ENCODE assay signal across 19 cellular contexts in genomic region chr2:2656046-2656715, GRCh38.
DNase-seq lines count a peak whose midpoint lies in the region; ATAC-seq, FAIRE-seq and TF ChIP-seq lines count a peak whose summit lies in the region.
"Had no signal": no experiment of that assay in that cellular context is flagged by ENCODE, and none has a peak within 500 bp of the region (broad histone marks: within the 10 kb centered on the region; RNA-seq: fewer than 3 reads in every experiment).

No MANE protein-coding gene starts in this region.

- H3K27me3 ChIP-seq in HepG2 (ENCODE audit: control insufficient read depth in 1 of 2, insufficient read depth in 2 of 2, low read length in 2 of 2) (peaks cover 0 to 21% of the 10 kb centered on the region in 2 experiments; a peak in 3 of 5 replicates), right lobe of liver (no peaks in the 10 kb centered on the region), dorsolateral prefrontal cortex (no peaks in the 10 kb centered on the region), aorta (ENCODE audit: control insufficient read depth in 1 of 2, insufficient read depth in 2 of 2, low read length in 1 of 2) (no peaks in the 10 kb centered on the region), transverse colon (no peaks in the 10 kb centered on the region)
- H3K27me3 ChIP-seq: colonic mucosa had no signal

- TF ChIP-seq POLR2A in HepG2 (IDR thresholded peaks at IDR 0.05; ENCODE audit: insufficient read depth in 1 of 2, low read depth in 2 of 2, low read length in 2 of 2): no peak
- no peak for TF ChIP-seq POLR2A in right lobe of liver (IDR thresholded peaks at IDR 0.05)
- no peak for TF ChIP-seq POLR2A in transverse colon (IDR thresholded peaks at IDR 0.05)

- no peak overlapping the region for H3K27ac Mint-ChIP-seq in activated T-cell treated with anti-CD3 and anti-CD28 coated beads, Interleukin-2, amount 50 U/mL, for 72 hours
- H3K27ac Mint-ChIP-seq: activated CD8-positive, alpha-beta memory T cell treated with anti-CD3 and anti-CD28 coated beads, Interleukin-2, amount 10 ng/mL, durations not matched to agents 7 days and 5 days; T-helper 17 cell had no signal

- ATAC-seq in HepG2 (peak; percentile 46; the same call in 1 of the 3 replicates), right lobe of liver (no peak), aorta (ENCODE audit: low FRiP score) (peak; percentile 20), HG02870 (IDR thresholded peaks at IDR 0.05; ENCODE audit: unreplicated experiment) (no peak)
- no peak for ATAC-seq in activated T-cell treated with anti-CD3 and anti-CD28 coated beads, Interleukin-2, amount 50 U/mL, for 72 hours (replicated peaks in 1 of 2)
- ATAC-seq: activated CD4-positive, CD25-positive, alpha-beta regulatory T cell treated with anti-CD3 and anti-CD28 coated beads, Interleukin-2, amount 50 U/mL, for 24 hours; activated CD8-positive, alpha-beta memory T cell treated with anti-CD3 and anti-CD28 coated beads, Interleukin-2, amount 10 ng/mL, durations not matched to agents 7 days and 5 days; left ventricle myocardium superior; T-helper 17 cell had no signal

- H3K9me3 ChIP-seq in HepG2 (ENCODE audit: low read length) (peaks cover 6% of the 10 kb centered on the region; the same call in 1 of the 2 replicates), right lobe of liver (no peaks in the 10 kb centered on the region), aorta (ENCODE audit: control insufficient read depth, low read length) (no peaks in the 10 kb centered on the region), transverse colon (no peaks in the 10 kb centered on the region)
- H3K9me3 ChIP-seq: colonic mucosa had no signal

- peaks cover 3 to 6% of the 10 kb centered on the region in 2 donors for H3K36me3 Mint-ChIP-seq in activated T-cell treated with anti-CD3 and anti-CD28 coated beads, Interleukin-2, amount 50 U/mL, for 72 hours (ENCODE audit: insufficient read depth in 2 of 2)
- H3K36me3 Mint-ChIP-seq: activated CD8-positive, alpha-beta memory T cell treated with anti-CD3 and anti-CD28 coated beads, Interleukin-2, amount 10 ng/mL, durations not matched to agents 7 days and 5 days had no signal

- POLR2A ChIA-PET in HepG2 (lab: Yijun Ruan, JAX): no interaction called here

- CTCF ChIA-PET in HepG2 (lab: Yijun Ruan, JAX; ENCODE audit: low intra/inter-chr PET ratio, low total read pairs): no interaction called here

- DNase-seq in HepG2 (ENCODE audit: low spot score) (no peak), right lobe of liver (no peak), dorsolateral prefrontal cortex (peak in 3 of 10 donors; percentile 20 to 59 (median 50)), occipital lobe (lab: John Stamatoyannopoulos, UW) (peak; percentile 44), aorta (peak in 1 of 2 donors; percentile 71), transverse colon (no peak)
- DNase-seq in activated T-cell treated with anti-CD3 and anti-CD28 coated beads, Interleukin-2, amount 50 U/mL, for 72 hours: no peak
- DNase-seq: activated CD8-positive, alpha-beta memory T cell treated with anti-CD3 and anti-CD28 coated beads, Interleukin-2, amount 10 ng/mL, durations not matched to agents 7 days and 5 days; activated effector memory CD4-positive, alpha-beta T cell treated with Interleukin-2 at 50 U/mL for 16 hours; colonic mucosa; left ventricle myocardium superior; NCI-H1048; NK-92 treated with Interleukin-12 subunit alpha and Interleukin-12 subunit beta, amount 100 ng/mL, for 24 hours; stimulated activated CD4-positive, alpha-beta T cell treated with anti-CD3 and anti-CD28 coated beads, Interleukin-2, amount 100 ng/mL, for 24 hours; T-helper 17 cell had no signal

- no peak for FAIRE-seq in HepG2 (lab: Jason Lieb, UNC)
- FAIRE-seq: endothelial cell of umbilical vein had no signal

- WGBS in HepG2 (ENCODE audit: low lambda C conversion rate): 13% methylated on average over 20 of the region's 20 CpGs
- WGBS in right lobe of liver (ENCODE audit: insufficient coverage, low coverage, low lambda C conversion rate, missing lambda C conversion rate): 13% methylated on average over 12 of the region's 20 CpGs
- 12 to 13% methylated on average over 20 of the region's 20 CpGs for WGBS in aorta, 2 donors
- WGBS in transverse colon (ENCODE audit: low coverage in 1 of 2), 2 donors: 24 to 38% methylated on average over 2 to 20 of the region's 20 CpGs

- H3K79me2 ChIP-seq in HepG2 (ENCODE audit: insufficient read depth, low read length): no peaks in the 10 kb centered on the region

- H3K9me3 Mint-ChIP-seq in activated T-cell treated with anti-CD3 and anti-CD28 coated beads, Interleukin-2, amount 50 U/mL, for 72 hours: peaks cover 6 to 8% of the 10 kb centered on the region in 2 donors

- BruUV-seq in HepG2 (replicated peaks; lab: Mats Ljungman, UMichigan): no TSS peak

- H3K36me3 ChIP-seq in HepG2 (replicated peaks in 1 of 2; ENCODE audit: control insufficient read depth in 1 of 2, insufficient read depth in 2 of 2, low read length in 2 of 2) (no peaks in the 10 kb centered on the region), right lobe of liver (no peaks in the 10 kb centered on the region), aorta (ENCODE audit: control insufficient read depth in 1 of 2, insufficient read depth in 2 of 2, low read length in 1 of 2) (no peaks in the 10 kb centered on the region), transverse colon (no peaks in the 10 kb centered on the region)
- H3K36me3 ChIP-seq: colonic mucosa had no signal

- TF ChIP-seq CTCF in HepG2 (CRISPR knock-in tag; IDR thresholded peaks at IDR 0.05) (no peak), right lobe of liver (IDR thresholded peaks at IDR 0.05) (no peak), dorsolateral prefrontal cortex (IDR thresholded peaks at IDR 0.05 in 54 of 56, conservative IDR thresholded peaks at IDR 0.05 in 2 of 56; ENCODE audit: low read depth in 1 of 56, partially characterized antibody in 56 of 56) (peak in 17 of 56 donors; percentile 7 to 38 (median 17)), transverse colon (IDR thresholded peaks at IDR 0.05) (no peak)

- no peak for TF ChIP-seq EP300 in HepG2 (IDR thresholded peaks at IDR 0.05; ENCODE audit: low read depth in 2 of 2, low read length in 2 of 2)
- TF ChIP-seq EP300 in HepG2 (CRISPR knock-in tag; IDR thresholded peaks at IDR 0.05; ENCODE audit: borderline replicate concordance): no peak
- TF ChIP-seq EP300 in transverse colon (IDR thresholded peaks at IDR 0.05; ENCODE audit: low read depth): no peak

- H3K4me1 ChIP-seq in HepG2 (ENCODE audit: insufficient read depth, low read length): no peaks in the 10 kb centered on the region
- no peaks in the 10 kb centered on the region for H3K4me1 ChIP-seq in right lobe of liver
- no peaks in the 10 kb centered on the region for H3K4me1 ChIP-seq in aorta (ENCODE audit: control insufficient read depth in 1 of 2, insufficient read depth in 2 of 2, low read length in 2 of 2)
- H3K4me1 ChIP-seq in transverse colon: peaks cover 0 to 11% (median 4%) of the 10 kb centered on the region in 4 donors
- H3K4me1 ChIP-seq: colonic mucosa had no signal

- in situ Hi-C loops in HepG2 (cut with HindIII; ENCODE audit: extremely low pct_ligation_motif_present, low pct_unique_long_range_greater_than_20kb): no loop called here
- in situ Hi-C loops in transverse colon (cut with MboI; ENCODE audit: low pct_ligation_motif_present in 1 of 4, low pct_unique_long_range_greater_than_20kb in 1 of 4, low sequenced_read_pairs in 3 of 4): no loop called here

- no peaks in the 10 kb centered on the region for H3K27me3 Mint-ChIP-seq in activated T-cell treated with anti-CD3 and anti-CD28 coated beads, Interleukin-2, amount 50 U/mL, for 72 hours (ENCODE audit: low read depth)
- H3K27me3 Mint-ChIP-seq: activated CD8-positive, alpha-beta memory T cell treated with anti-CD3 and anti-CD28 coated beads, Interleukin-2, amount 10 ng/mL, durations not matched to agents 7 days and 5 days had no signal

- H3K27ac ChIP-seq in HepG2 (ENCODE audit: extremely low read length, insufficient read depth, low read length) (no peak overlapping the region), right lobe of liver (no peak overlapping the region), dorsolateral prefrontal cortex (peak overlapping the region in 54 of 59 donors; percentile 9 to 90 (median 70)), aorta (ENCODE audit: low read depth in 1 of 2, low read length in 2 of 2) (no peak overlapping the region), transverse colon (no peak overlapping the region)
- H3K27ac ChIP-seq: colonic mucosa, KMS-11 had no signal

- H3K4me2 ChIP-seq in HepG2 (ENCODE audit: low read depth, low read length): no peak overlapping the region
- H3K4me2 ChIP-seq: KMS-11 had no signal

- H4K20me1 ChIP-seq in HepG2 (ENCODE audit: insufficient read depth, low read length): no peaks in the 10 kb centered on the region

- no peak for TF ChIP-seq RAD21 in HepG2 (CRISPR knock-in tag; IDR thresholded peaks at IDR 0.05)

- peaks cover 13% of the 10 kb centered on the region for H3K4me1 Mint-ChIP-seq in activated T-cell treated with anti-CD3 and anti-CD28 coated beads, Interleukin-2, amount 50 U/mL, for 72 hours (ENCODE audit: low read depth)
- H3K4me1 Mint-ChIP-seq: activated CD8-positive, alpha-beta memory T cell treated with anti-CD3 and anti-CD28 coated beads, Interleukin-2, amount 10 ng/mL, durations not matched to agents 7 days and 5 days; T-helper 17 cell had no signal

- no peak overlapping the region for H2AFZ ChIP-seq in HepG2 (ENCODE audit: low read length)

- H3K4me3 ChIP-seq in HepG2 (replicated peaks in 1 of 3; ENCODE audit: insufficient read depth in 1 of 3, low read depth in 2 of 3, low read length in 3 of 3) (no peak overlapping the region), right lobe of liver (no peak overlapping the region), dorsolateral prefrontal cortex (peak overlapping the region in 58 of 59 donors; percentile 1 to 64 (median 39)), aorta (ENCODE audit: low read length in 2 of 2) (no peak overlapping the region), transverse colon (no peak overlapping the region)
- H3K4me3 ChIP-seq: colonic mucosa had no signal

- intact Hi-C loops in HepG2 (cut with micrococcal nuclease; ENCODE audit: unreplicated experiment) (no loop called here), right lobe of liver (cut with DNase I) (no loop called here), dorsolateral prefrontal cortex (cut with DNase I) (no loop called here), aorta (cut with DNase I) (no loop called here), transverse colon (cut with DNase I; ENCODE audit: low total_unique reads) (no loop called here)

- no peak overlapping the region for H3K4me3 Mint-ChIP-seq in activated T-cell treated with anti-CD3 and anti-CD28 coated beads, Interleukin-2, amount 50 U/mL, for 72 hours
- H3K4me3 Mint-ChIP-seq: activated CD8-positive, alpha-beta memory T cell treated with anti-CD3 and anti-CD28 coated beads, Interleukin-2, amount 10 ng/mL, durations not matched to agents 7 days and 5 days; T-helper 17 cell had no signal

- H3K9ac ChIP-seq in HepG2 (ENCODE audit: insufficient read depth, low read depth, low read length): no peak overlapping the region
- H3K9ac ChIP-seq: KMS-11 had no signal

TF ChIP-seq in HepG2, 621 proteins besides CTCF, POLR2A, EP300 and RAD21 (continues in another document):
- TF ChIP-seq WIZ (CRISPR knock-in tag; IDR thresholded peaks at IDR 0.05) (no peak), MXD4 (CRISPR knock-in tag; IDR thresholded peaks at IDR 0.05) (no peak), HOXD1 (CRISPR knock-in tag; IDR thresholded peaks at IDR 0.05) (no peak), ARHGAP35 (CRISPR knock-in tag; IDR thresholded peaks at IDR 0.05; ENCODE audit: borderline replicate concordance) (no peak)

Comparison
In these comparisons a context has a peak if more than half of its experiments do, and no peak if none do; other contexts are left out.
1. ATAC-seq: peak in HepG2 (single experiment) and aorta (single experiment); none in right lobe of liver (0 of 4), activated T-cell treated with anti-CD3 and anti-CD28 coated beads, Interleukin-2, amount 50 U/mL, for 72 hours (0 of 2) and HG02870 (single experiment).
2. H3K27ac ChIP-seq: peak in dorsolateral prefrontal cortex (54 of 59); none in HepG2 (single experiment), right lobe of liver (0 of 3), aorta (0 of 2) and transverse colon (0 of 4).
3. H3K4me3 ChIP-seq: peak in dorsolateral prefrontal cortex (58 of 59); none in HepG2 (0 of 3), right lobe of liver (0 of 3), aorta (0 of 2) and transverse colon (0 of 4).